ENCODE assay signal across 7 cellular contexts in genomic region chr4:11009281-11009680, GRCh38.
"Had no signal": no experiment of that assay in that cellular context is flagged by ENCODE, and none has a peak within 500 bp of the region (broad histone marks: within the 10 kb centered on the region; RNA-seq: fewer than 3 reads in every experiment).

No MANE protein-coding gene starts in this region.

- DNase-seq: GDM1, GF-D8 had no signal

- FAIRE-seq: G401.6, GM12878, GM12891, GM12892, GM18507 had no signal

- H3K4me3 ChIP-seq: GM12878 had no signal
